In the genomic region with DNA sequence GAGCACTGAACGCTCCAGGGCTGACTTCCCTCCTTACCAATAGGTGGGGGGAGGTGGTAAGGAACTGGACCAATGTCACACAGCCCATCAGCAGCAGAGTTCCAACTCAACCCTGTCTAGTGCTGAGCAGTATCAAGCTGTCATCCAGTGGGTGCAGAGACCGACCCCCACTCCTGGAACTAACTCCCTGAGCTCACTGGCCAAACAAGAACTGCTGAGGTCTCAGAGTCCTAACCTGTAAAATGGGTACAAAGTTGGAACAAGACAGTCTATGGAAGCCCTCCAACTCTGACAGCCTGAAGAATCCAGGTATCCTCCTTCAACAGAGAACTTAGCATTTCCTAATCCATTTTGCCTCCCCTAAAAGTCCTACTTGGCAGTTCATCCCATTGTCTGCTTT, we compare ENCODE assay signal across 21 cellular contexts.
"Had no signal": no experiment of that assay in that cellular context is flagged by ENCODE, and none has a peak within 500 bp of the region (broad histone marks: within the 10 kb centered on the region; RNA-seq: fewer than 3 reads in every experiment).

No MANE protein-coding gene starts in this region.

- ATAC-seq: foreskin keratinocyte; left lung; psoas muscle; stimulated activated naive CD8-positive, alpha-beta T cell treated with anti-CD3 and anti-CD28 coated beads, Interleukin-15, Interleukin-2, amounts not matched to agents 100 U/mL and 50 U/mL, for 24 hours had no signal

- H3K9me3 ChIP-seq: left lung, psoas muscle, testis had no signal

- H3K27ac ChIP-seq: foreskin keratinocyte, left lung, parathyroid adenoma, psoas muscle, testis had no signal

- H3K4me3 Mint-ChIP-seq: endodermal cell; natural killer cell treated with Interleukin-12 subunit alpha and Interleukin-12 subunit beta and Interleukin-15 and Interleukin-18, amount 100 ng/mL, for 72 hours had no signal

- H3K4me3 ChIP-seq: left lung, lung, psoas muscle, testis had no signal

- H3K9me3 Mint-ChIP-seq: endodermal cell; natural killer cell treated with Interleukin-12 subunit alpha and Interleukin-12 subunit beta and Interleukin-15 and Interleukin-18, amount 100 ng/mL, for 72 hours had no signal

- DNase-seq: cerebellar nuclear complex; dermis blood vessel endothelial cell; effector CD4-positive, alpha-beta T cell; endodermal cell; erythroblast; foreskin keratinocyte; head of caudate nucleus; hypothalamus; left lung; mesenchymal stem cell; midbrain; psoas muscle; retina; small intestine; stimulated activated CD4-positive, alpha-beta T cell treated with anti-CD3 and anti-CD28 coated beads, Interleukin-12 subunit alpha, Interleukin-12 subunit beta, amount 100 ng/mL, for 4 hours; stimulated activated naive CD8-positive, alpha-beta T cell treated with anti-CD3 and anti-CD28 coated beads, Interleukin-15, Interleukin-2, amounts not matched to agents 100 U/mL and 50 U/mL, for 24 hours; testis; trophoblast cell had no signal

- H3K4me1 ChIP-seq: foreskin keratinocyte, left lung, parathyroid adenoma, psoas muscle had no signal

- H3K27ac Mint-ChIP-seq: endodermal cell; natural killer cell treated with Interleukin-12 subunit alpha and Interleukin-12 subunit beta and Interleukin-15 and Interleukin-18, amount 100 ng/mL, for 72 hours had no signal

- H3K27me3 ChIP-seq: left lung, testis had no signal

- H3K36me3 Mint-ChIP-seq: natural killer cell treated with Interleukin-12 subunit alpha and Interleukin-12 subunit beta and Interleukin-15 and Interleukin-18, amount 100 ng/mL, for 72 hours had no signal
